Comparison of ENCODE assay signal across 26 cellular contexts in genomic region chr10:71004676-71005075, GRCh38.
"Had no signal": no experiment of that assay in that cellular context is flagged by ENCODE, and none has a peak within 500 bp of the region (broad histone marks: within the 10 kb centered on the region; RNA-seq: fewer than 3 reads in every experiment).

No MANE protein-coding gene starts in this region.

- H3K4me1 Mint-ChIP-seq: activated CD4-positive, alpha-beta memory T cell treated with anti-CD3 and anti-CD28 coated beads, Interleukin-2, amount 10 ng/mL, durations not matched to agents 7 days and 5 days; activated CD4-positive, alpha-beta T cell treated with anti-CD3 and anti-CD28 coated beads, Interleukin-2, amount 10 ng/mL, durations not matched to agents 7 days and 5 days; activated naive CD4-positive, alpha-beta T cell treated with anti-CD3 and anti-CD28 coated beads, Interleukin-2, amount 10 ng/mL, durations not matched to agents 7 days and 5 days; activated naive CD8-positive, alpha-beta T cell treated with anti-CD3 and anti-CD28 coated beads, Interleukin-2, amount 10 ng/mL, durations not matched to agents 7 days and 5 days; central memory CD8-positive, alpha-beta T cell had no signal

- H3K4me3 ChIP-seq: ascending aorta, coronary artery, dorsolateral prefrontal cortex had no signal

- H3K36me3 Mint-ChIP-seq: activated naive CD4-positive, alpha-beta T cell treated with anti-CD3 and anti-CD28 coated beads, Interleukin-2, amount 10 ng/mL, durations not matched to agents 7 days and 5 days; activated naive CD4-positive, alpha-beta T cell treated with anti-CD3 and anti-CD28 coated beads, Interleukin-2, amount 50 U/mL, for 72 hours; activated naive CD8-positive, alpha-beta T cell treated with anti-CD3 and anti-CD28 coated beads, Interleukin-2, amount 10 ng/mL, durations not matched to agents 7 days and 5 days; WTC11 had no signal

- H3K4me3 Mint-ChIP-seq: activated CD4-positive, alpha-beta memory T cell treated with anti-CD3 and anti-CD28 coated beads, Interleukin-2, amount 10 ng/mL, durations not matched to agents 7 days and 5 days; activated CD4-positive, alpha-beta T cell treated with anti-CD3 and anti-CD28 coated beads, Interleukin-2, amount 10 ng/mL, durations not matched to agents 7 days and 5 days; activated naive CD4-positive, alpha-beta T cell treated with anti-CD3 and anti-CD28 coated beads, Interleukin-2, amount 10 ng/mL, durations not matched to agents 7 days and 5 days; activated naive CD8-positive, alpha-beta T cell treated with anti-CD3 and anti-CD28 coated beads, Interleukin-2, amount 10 ng/mL, durations not matched to agents 7 days and 5 days; activated T-cell treated with anti-CD3 and anti-CD28 coated beads, Interleukin-2, amount 50 U/mL, for 24 hours; activated T-cell treated with anti-CD3 and anti-CD28 coated beads, Interleukin-2, amount 50 U/mL, for 72 hours; central memory CD8-positive, alpha-beta T cell; dendritic cell treated with granulocyte-macrophage colony-stimulating factor and Interleukin-4, amounts not matched to agents 40 ng/mL and 50 ng/mL, for 4 days; endodermal cell; WTC11 had no signal

- H3K27ac ChIP-seq: ascending aorta, brain microvascular endothelial cell, coronary artery, dorsolateral prefrontal cortex had no signal

- DNase-seq: activated CD4-positive, alpha-beta memory T cell treated with anti-CD3 and anti-CD28 coated beads, Interleukin-2, amount 10 ng/mL, durations not matched to agents 7 days and 5 days; activated CD4-positive, alpha-beta T cell treated with anti-CD3 and anti-CD28 coated beads for 1 hour; activated CD4-positive, alpha-beta T cell treated with anti-CD3 and anti-CD28 coated beads for 4 hours; activated CD4-positive, alpha-beta T cell treated with anti-CD3 and anti-CD28 coated beads, Interleukin-2, amount 10 ng/mL, durations not matched to agents 7 days and 5 days; activated CD4-positive, alpha-beta T cell treated with anti-CD3 and anti-CD28 coated beads, Interleukin-2, amount 50 U/mL, for 4 hours; activated CD8-positive, alpha-beta memory T cell treated with anti-CD3 and anti-CD28 coated beads, Interleukin-2, amount 50 U/mL, for 48 hours; activated gamma-delta T cell; activated naive CD4-positive, alpha-beta T cell; activated naive CD4-positive, alpha-beta T cell treated with anti-CD3 and anti-CD28 coated beads, Interleukin-2, amount 10 ng/mL, durations not matched to agents 7 days and 5 days; activated naive CD8-positive, alpha-beta T cell treated with anti-CD3 and anti-CD28 coated beads, Interleukin-2, amount 10 ng/mL, durations not matched to agents 7 days and 5 days; activated T-cell treated with anti-CD3 and anti-CD28 coated beads for 4 hours; activated T-cell treated with anti-CD3 and anti-CD28 coated beads, Interleukin-2, amount 50 U/mL, for 24 hours; activated T-cell treated with anti-CD3 and anti-CD28 coated beads, Interleukin-2, amount 50 U/mL, for 72 hours; brain microvascular endothelial cell; dorsolateral prefrontal cortex; effector memory CD4-positive, alpha-beta T cell; endodermal cell; foreskin fibroblast; T-helper 2 cell had no signal

- H3K36me3 ChIP-seq: ascending aorta, brain microvascular endothelial cell had no signal

- H3K27ac Mint-ChIP-seq: activated CD4-positive, alpha-beta memory T cell treated with anti-CD3 and anti-CD28 coated beads, Interleukin-2, amount 10 ng/mL, durations not matched to agents 7 days and 5 days; activated CD4-positive, alpha-beta T cell treated with anti-CD3 and anti-CD28 coated beads, Interleukin-2, amount 10 ng/mL, durations not matched to agents 7 days and 5 days; activated naive CD4-positive, alpha-beta T cell treated with anti-CD3 and anti-CD28 coated beads, Interleukin-2, amount 10 ng/mL, durations not matched to agents 7 days and 5 days; activated naive CD4-positive, alpha-beta T cell treated with anti-CD3 and anti-CD28 coated beads, Interleukin-2, amount 50 U/mL, for 72 hours; activated naive CD8-positive, alpha-beta T cell treated with anti-CD3 and anti-CD28 coated beads, Interleukin-2, amount 10 ng/mL, durations not matched to agents 7 days and 5 days; activated T-cell treated with anti-CD3 and anti-CD28 coated beads, Interleukin-2, amount 50 U/mL, for 24 hours; activated T-cell treated with anti-CD3 and anti-CD28 coated beads, Interleukin-2, amount 50 U/mL, for 72 hours; dendritic cell treated with granulocyte-macrophage colony-stimulating factor and Interleukin-4, amounts not matched to agents 40 ng/mL and 50 ng/mL, for 4 days; WTC11 had no signal

- H3K9me3 Mint-ChIP-seq: activated CD4-positive, alpha-beta memory T cell treated with anti-CD3 and anti-CD28 coated beads, Interleukin-2, amount 10 ng/mL, durations not matched to agents 7 days and 5 days; activated CD4-positive, alpha-beta T cell treated with anti-CD3 and anti-CD28 coated beads, Interleukin-2, amount 10 ng/mL, durations not matched to agents 7 days and 5 days; activated naive CD8-positive, alpha-beta T cell treated with anti-CD3 and anti-CD28 coated beads, Interleukin-2, amount 10 ng/mL, durations not matched to agents 7 days and 5 days; activated T-cell treated with anti-CD3 and anti-CD28 coated beads, Interleukin-2, amount 50 U/mL, for 24 hours; central memory CD8-positive, alpha-beta T cell; dendritic cell treated with granulocyte-macrophage colony-stimulating factor and Interleukin-4, amounts not matched to agents 40 ng/mL and 50 ng/mL, for 4 days; endodermal cell had no signal

- H3K27me3 ChIP-seq: ascending aorta had no signal

- ATAC-seq: activated naive CD4-positive, alpha-beta T cell treated with anti-CD3 and anti-CD28 coated beads, Interleukin-2, amount 50 U/mL, for 72 hours; activated T-cell treated with anti-CD3 and anti-CD28 coated beads, Interleukin-2, amount 50 U/mL, for 72 hours; esophagus mucosa had no signal

- H3K9me3 ChIP-seq: ascending aorta had no signal

- H3K4me1 ChIP-seq: ascending aorta had no signal
